ENCODE assay signal across 1 cellular context in the genomic region with DNA sequence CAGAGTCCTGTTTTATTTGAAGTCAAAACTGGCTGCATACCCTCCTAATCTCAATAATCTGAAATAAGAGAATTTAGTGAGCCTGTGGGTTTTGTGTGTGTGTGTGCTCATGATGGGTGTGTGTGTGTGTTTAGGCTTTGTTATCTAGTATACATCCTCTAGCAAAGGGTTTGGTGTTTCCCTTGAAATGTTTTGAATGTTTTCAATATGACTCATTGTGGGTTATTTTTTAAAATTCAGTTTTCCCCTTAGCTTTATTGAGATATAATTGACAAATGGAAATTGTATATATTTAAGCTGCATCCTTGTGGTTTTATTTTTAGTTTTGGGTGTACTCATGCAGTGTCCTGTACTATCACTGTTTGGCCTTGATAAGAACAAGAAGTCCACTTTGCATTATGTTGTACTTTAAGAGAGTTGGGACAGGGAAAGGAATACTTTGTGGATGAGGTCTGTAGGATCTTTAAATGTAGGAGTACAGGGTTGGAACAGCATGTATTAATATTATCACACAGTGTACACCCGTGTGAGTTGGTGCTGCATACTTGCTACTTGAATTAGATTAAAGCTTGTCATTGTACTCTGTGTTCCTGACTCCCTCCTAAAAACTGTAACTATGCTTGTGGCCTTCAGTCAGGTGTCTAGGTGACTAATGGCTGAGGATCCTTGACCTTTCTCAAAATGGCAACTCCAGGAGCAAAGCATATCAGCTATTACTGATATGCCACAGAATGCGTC.
A peak's percentile ranks its signal among the peaks of the same experiment; 100 is the strongest.
TF ChIP-seq lines count a peak whose summit lies in the region.

No MANE protein-coding gene starts in this region.

TF ChIP-seq in K562, 482 proteins besides CTCF, POLR2A, EP300 and RAD21 (continued from another document and continues in another):
- no peak; the same call in 1 of the 2 replicates for TF ChIP-seq PKNOX1 (IDR thresholded peaks at IDR 0.05)
- no peak for TF ChIP-seq ZBTB8A (IDR thresholded peaks at IDR 0.05; ENCODE audit: partially characterized antibody)
- TF ChIP-seq PYGO2 (tag; IDR thresholded peaks at IDR 0.05): no peak
- no peak for TF ChIP-seq ZNF384 (IDR thresholded peaks at IDR 0.05; ENCODE audit: low read depth, low read length)
- TF ChIP-seq CREB3 (tag; conservative IDR thresholded peaks at IDR 0.05; ENCODE audit: low read depth): no peak
- TF ChIP-seq ARID3B (CRISPR knock-in tag; IDR thresholded peaks at IDR 0.05; ENCODE audit: borderline replicate concordance): no peak
- no peak; the same call in 1 of the 2 replicates for TF ChIP-seq RFX1 (IDR thresholded peaks at IDR 0.05)
- TF ChIP-seq RAD51 (IDR thresholded peaks at IDR 0.05; ENCODE audit: borderline replicate concordance, low read depth): no peak
- TF ChIP-seq, protein P1, sequence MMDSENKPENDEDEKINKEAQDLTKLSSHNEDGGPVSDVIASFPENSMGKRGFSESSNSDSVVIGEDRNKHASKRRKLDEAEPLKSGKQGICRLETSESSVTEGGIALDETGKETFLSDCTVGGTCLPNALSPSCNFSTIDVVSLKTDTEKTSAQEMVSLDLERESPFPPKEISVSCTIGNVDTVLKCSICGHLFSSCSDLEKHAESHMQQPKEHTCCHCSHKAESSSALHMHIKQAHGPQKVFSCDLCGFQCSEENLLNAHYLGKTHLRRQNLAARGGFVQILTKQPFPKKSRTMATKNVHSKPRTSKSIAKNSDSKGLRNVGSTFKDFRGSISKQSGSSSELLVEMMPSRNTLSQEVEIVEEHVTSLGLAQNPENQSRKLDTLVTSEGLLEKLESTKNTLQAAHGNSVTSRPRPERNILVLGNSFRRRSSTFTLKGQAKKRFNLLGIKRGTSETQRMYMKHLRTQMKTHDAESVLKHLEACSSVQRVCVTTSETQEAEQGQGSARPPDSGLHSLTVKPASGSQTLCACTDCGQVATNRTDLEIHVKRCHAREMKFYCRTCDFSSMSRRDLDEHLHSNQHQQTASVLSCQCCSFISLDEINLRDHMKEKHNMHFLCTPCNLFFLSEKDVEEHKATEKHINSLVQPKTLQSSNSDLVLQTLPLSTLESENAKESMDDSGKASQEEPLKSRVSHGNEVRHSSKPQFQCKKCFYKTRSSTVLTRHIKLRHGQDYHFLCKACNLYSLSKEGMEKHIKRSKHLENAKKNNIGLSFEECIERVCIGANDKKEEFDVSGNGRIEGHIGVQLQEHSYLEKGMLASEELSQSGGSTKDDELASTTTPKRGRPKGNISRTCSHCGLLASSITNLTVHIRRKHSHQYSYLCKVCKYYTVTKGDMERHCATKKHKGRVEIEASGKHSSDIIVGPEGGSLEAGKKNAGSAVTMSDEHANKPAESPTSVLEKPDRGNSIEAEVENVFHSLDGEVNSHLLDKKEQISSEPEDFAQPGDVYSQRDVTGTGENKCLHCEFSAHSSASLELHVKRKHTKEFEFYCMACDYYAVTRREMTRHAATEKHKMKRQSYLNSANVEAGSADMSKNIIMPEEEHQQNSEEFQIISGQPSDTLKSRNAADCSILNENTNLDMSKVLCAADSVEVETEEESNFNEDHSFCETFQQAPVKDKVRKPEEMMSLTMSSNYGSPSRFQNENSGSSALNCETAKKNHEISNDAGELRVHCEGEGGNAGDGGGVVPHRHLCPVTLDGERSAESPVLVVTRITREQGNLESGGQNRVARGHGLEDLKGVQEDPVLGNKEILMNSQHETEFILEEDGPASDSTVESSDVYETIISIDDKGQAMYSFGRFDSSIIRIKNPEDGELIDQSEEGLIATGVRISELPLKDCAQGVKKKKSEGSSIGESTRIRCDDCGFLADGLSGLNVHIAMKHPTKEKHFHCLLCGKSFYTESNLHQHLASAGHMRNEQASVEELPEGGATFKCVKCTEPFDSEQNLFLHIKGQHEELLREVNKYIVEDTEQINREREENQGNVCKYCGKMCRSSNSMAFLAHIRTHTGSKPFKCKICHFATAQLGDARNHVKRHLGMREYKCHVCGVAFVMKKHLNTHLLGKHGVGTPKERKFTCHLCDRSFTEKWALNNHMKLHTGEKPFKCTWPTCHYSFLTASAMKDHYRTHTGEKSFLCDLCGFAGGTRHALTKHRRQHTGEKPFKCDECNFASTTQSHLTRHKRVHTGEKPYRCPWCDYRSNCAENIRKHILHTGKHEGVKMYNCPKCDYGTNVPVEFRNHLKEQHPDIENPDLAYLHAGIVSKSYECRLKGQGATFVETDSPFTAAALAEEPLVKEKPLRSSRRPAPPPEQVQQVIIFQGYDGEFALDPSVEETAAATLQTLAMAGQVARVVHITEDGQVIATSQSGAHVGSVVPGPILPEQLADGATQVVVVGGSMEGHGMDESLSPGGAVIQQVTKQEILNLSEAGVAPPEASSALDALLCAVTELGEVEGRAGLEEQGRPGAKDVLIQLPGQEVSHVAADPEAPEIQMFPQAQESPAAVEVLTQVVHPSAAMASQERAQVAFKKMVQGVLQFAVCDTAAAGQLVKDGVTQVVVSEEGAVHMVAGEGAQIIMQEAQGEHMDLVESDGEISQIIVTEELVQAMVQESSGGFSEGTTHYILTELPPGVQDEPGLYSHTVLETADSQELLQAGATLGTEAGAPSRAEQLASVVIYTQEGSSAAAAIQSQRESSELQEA (IDR thresholded peaks at IDR 0.05; ENCODE audit: low read depth): no peak
- no peak for TF ChIP-seq ZKSCAN8 (CRISPR knock-in tag; IDR thresholded peaks at IDR 0.05)
- TF ChIP-seq NR1H2 (CRISPR knock-in tag; IDR thresholded peaks at IDR 0.05): no peak
- no peak for TF ChIP-seq TSC22D4 (tag; IDR thresholded peaks at IDR 0.05)
- TF ChIP-seq ZNF121 (CRISPR knock-in tag; conservative IDR thresholded peaks at IDR 0.05): no peak
- no peak for TF ChIP-seq CCAR2 (IDR thresholded peaks at IDR 0.05; ENCODE audit: low read depth, low read length)
- TF ChIP-seq, protein P2, sequence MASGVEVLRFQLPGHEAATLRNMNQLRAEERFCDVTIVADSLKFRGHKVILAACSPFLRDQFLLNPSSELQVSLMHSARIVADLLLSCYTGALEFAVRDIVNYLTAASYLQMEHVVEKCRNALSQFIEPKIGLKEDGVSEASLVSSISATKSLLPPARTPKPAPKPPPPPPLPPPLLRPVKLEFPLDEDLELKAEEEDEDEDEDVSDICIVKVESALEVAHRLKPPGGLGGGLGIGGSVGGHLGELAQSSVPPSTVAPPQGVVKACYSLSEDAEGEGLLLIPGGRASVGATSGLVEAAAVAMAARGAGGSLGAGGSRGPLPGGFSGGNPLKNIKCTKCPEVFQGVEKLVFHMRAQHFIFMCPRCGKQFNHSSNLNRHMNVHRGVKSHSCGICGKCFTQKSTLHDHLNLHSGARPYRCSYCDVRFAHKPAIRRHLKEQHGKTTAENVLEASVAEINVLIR (CRISPR knock-in tag; IDR thresholded peaks at IDR 0.05): no peak
- no peak for TF ChIP-seq CXXC5 (CRISPR knock-in tag; IDR thresholded peaks at IDR 0.05)
- no peak for TF ChIP-seq BCLAF1 (IDR thresholded peaks at IDR 0.05; ENCODE audit: borderline replicate concordance in 1 of 2, control insufficient read depth in 1 of 2, low read depth in 2 of 2, low read length in 1 of 2)
- no peak for TF ChIP-seq ZNF316 (IDR thresholded peaks at IDR 0.05)
- peak; percentile 86 for TF ChIP-seq DPF2 (IDR thresholded peaks at IDR 0.05)
- TF ChIP-seq ZSCAN29 (IDR thresholded peaks at IDR 0.05): no peak
- 0 out of 2 replicates have a peak, but pooled peaks have one; percentile 3 for TF ChIP-seq NFIC (IDR thresholded peaks at IDR 0.05)
- no peak for TF ChIP-seq DNMT1 (IDR thresholded peaks at IDR 0.05)
- no peak for TF ChIP-seq THRAP3 (IDR thresholded peaks at IDR 0.05; ENCODE audit: borderline replicate concordance)
- no peak for TF ChIP-seq ILF3 (IDR thresholded peaks at IDR 0.05; ENCODE audit: borderline replicate concordance)
- no peak for TF ChIP-seq MYNN (IDR thresholded peaks at IDR 0.05)
- TF ChIP-seq MYNN (CRISPR knock-in tag; IDR thresholded peaks at IDR 0.05): no peak
- TF ChIP-seq HDAC2 (IDR thresholded peaks at IDR 0.05): peak; percentile 21; the same call in 1 of the 2 replicates
- peak; percentile 91 for TF ChIP-seq SMARCE1 (IDR thresholded peaks at IDR 0.05)
- no peak for TF ChIP-seq ZNF311 (CRISPR knock-in tag; IDR thresholded peaks at IDR 0.05)
- TF ChIP-seq ZBED1 (IDR thresholded peaks at IDR 0.05): no peak
- no peak for TF ChIP-seq ETS2 (tag; IDR thresholded peaks at IDR 0.05; ENCODE audit: borderline replicate concordance, poor library complexity, severe bottlenecking)
- TF ChIP-seq, protein P3, sequence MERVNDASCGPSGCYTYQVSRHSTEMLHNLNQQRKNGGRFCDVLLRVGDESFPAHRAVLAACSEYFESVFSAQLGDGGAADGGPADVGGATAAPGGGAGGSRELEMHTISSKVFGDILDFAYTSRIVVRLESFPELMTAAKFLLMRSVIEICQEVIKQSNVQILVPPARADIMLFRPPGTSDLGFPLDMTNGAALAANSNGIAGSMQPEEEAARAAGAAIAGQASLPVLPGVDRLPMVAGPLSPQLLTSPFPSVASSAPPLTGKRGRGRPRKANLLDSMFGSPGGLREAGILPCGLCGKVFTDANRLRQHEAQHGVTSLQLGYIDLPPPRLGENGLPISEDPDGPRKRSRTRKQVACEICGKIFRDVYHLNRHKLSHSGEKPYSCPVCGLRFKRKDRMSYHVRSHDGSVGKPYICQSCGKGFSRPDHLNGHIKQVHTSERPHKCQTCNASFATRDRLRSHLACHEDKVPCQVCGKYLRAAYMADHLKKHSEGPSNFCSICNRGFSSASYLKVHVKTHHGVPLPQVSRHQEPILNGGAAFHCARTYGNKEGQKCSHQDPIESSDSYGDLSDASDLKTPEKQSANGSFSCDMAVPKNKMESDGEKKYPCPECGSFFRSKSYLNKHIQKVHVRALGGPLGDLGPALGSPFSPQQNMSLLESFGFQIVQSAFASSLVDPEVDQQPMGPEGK (CRISPR knock-in tag; IDR thresholded peaks at IDR 0.05; ENCODE audit: borderline replicate concordance): no peak
- TF ChIP-seq SMAD2 (IDR thresholded peaks at IDR 0.05; ENCODE audit: low read depth, low read length): no peak
- TF ChIP-seq BRF1 (IDR thresholded peaks at IDR 0.05; ENCODE audit: borderline replicate concordance, extremely low read depth, insufficient read length): no peak
- TF ChIP-seq FOSL1 (tag; conservative IDR thresholded peaks at IDR 0.05): peak; percentile 95
- TF ChIP-seq NFIX (CRISPR knock-in tag; IDR thresholded peaks at IDR 0.05; ENCODE audit: low read depth): no peak
- no peak for TF ChIP-seq E4F1 (CRISPR knock-in tag; IDR thresholded peaks at IDR 0.05; ENCODE audit: borderline replicate concordance)
- TF ChIP-seq NRF1 (conservative IDR thresholded peaks at IDR 0.05 in 1 of 2, IDR thresholded peaks at IDR 0.05 in 1 of 2): no peak
- TF ChIP-seq FOXA3 (CRISPR knock-in tag; conservative IDR thresholded peaks at IDR 0.05 in 1 of 2, IDR thresholded peaks at IDR 0.05 in 1 of 2): peak in 1 of 2 experiments; percentile 53; a peak in 1 of 4 replicates
